ENCODE assay signal across 10 cellular contexts in genomic region chr10:17989908-17990767, GRCh38. TPM values are rescaled to one million over a fixed set of nuclear protein-coding genes. Genes with fewer than 3 reads are reported as not detected.
DNase-seq lines count a peak whose midpoint lies in the region; ATAC-seq and TF ChIP-seq lines count a peak whose summit lies in the region.
"Had no signal": no experiment of that assay in that cellular context is flagged by ENCODE, and none has a peak within 500 bp of the region (broad histone marks: within the 10 kb centered on the region; RNA-seq: fewer than 3 reads in every experiment).

No MANE protein-coding gene starts in this region.

- peak overlapping the region; percentile 6 for H3K27ac Mint-ChIP-seq in neural progenitor cell

- H3K27ac ChIP-seq in Panc1 (ENCODE audit: low read length), result no peak overlapping the region
- H3K27ac ChIP-seq in neural progenitor cell, result no peak overlapping the region
- no peak overlapping the region for H3K27ac ChIP-seq in spleen
- H3K27ac ChIP-seq: thoracic aorta had no signal

- no peak overlapping the region for H3K4me3 ChIP-seq in Panc1 (ENCODE audit: low read depth in 2 of 2, low read length in 2 of 2)
- no peak overlapping the region for H3K4me3 ChIP-seq in neural progenitor cell
- H3K4me3 ChIP-seq in spleen, result no peak overlapping the region
- H3K4me3 ChIP-seq: lung, thoracic aorta had no signal

- no peaks in the 10 kb centered on the region for H3F3A ChIP-seq in neural progenitor cell (ENCODE audit: low read depth)

- no peaks in the 10 kb centered on the region for H4K20me1 ChIP-seq in neural progenitor cell (ENCODE audit: low read depth)

- 56 to 70% (median 62%) methylated on average over 6 of the region's 6 CpGs for WGBS in spleen, 5 donors

- in situ Hi-C loops in Panc1 (cut with HindIII; ENCODE audit: low pct_unique_long_range_greater_than_20kb, low sequenced_read_pairs), result no loop called here

- no peak for TF ChIP-seq CTCF in Panc1 (IDR thresholded peaks at IDR 0.05)
- TF ChIP-seq CTCF in neural progenitor cell (IDR thresholded peaks at IDR 0.05), result no peak
- no peak for TF ChIP-seq CTCF in spleen (IDR thresholded peaks at IDR 0.05 in 8 of 11, conservative IDR thresholded peaks at IDR 0.05 in 3 of 11)

- H3K4me1 Mint-ChIP-seq in neural progenitor cell, result no peaks in the 10 kb centered on the region

- H3K79me2 ChIP-seq in neural progenitor cell (ENCODE audit: low read depth), result no peaks in the 10 kb centered on the region

- H3K4me1 ChIP-seq in Panc1 (ENCODE audit: control insufficient read depth, insufficient read depth, low read length) (no peaks in the 10 kb centered on the region), neural progenitor cell (no peaks in the 10 kb centered on the region), spleen (no peaks in the 10 kb centered on the region)

- H3K36me3 Mint-ChIP-seq in neural progenitor cell, result no peaks in the 10 kb centered on the region

- POLR2A ChIA-PET in Panc1 (lab: Charles Lee), result no interaction called here

- H3K9me3 ChIP-seq in Panc1 (ENCODE audit: control insufficient read depth, insufficient read depth, low read depth, low read length), result no peaks in the 10 kb centered on the region
- H3K9me3 ChIP-seq in neural progenitor cell (ENCODE audit: low read depth), result no peaks in the 10 kb centered on the region
- no peaks in the 10 kb centered on the region for H3K9me3 ChIP-seq in spleen
- H3K9me3 ChIP-seq: thoracic aorta had no signal

- H3K4me2 ChIP-seq in neural progenitor cell, result no peak overlapping the region

- no peak overlapping the region for H2AFZ ChIP-seq in neural progenitor cell (replicated peaks)

- H3K27me3 ChIP-seq in Panc1 (ENCODE audit: control insufficient read depth, insufficient read depth, low read length) (no peaks in the 10 kb centered on the region), neural progenitor cell (no peaks in the 10 kb centered on the region), spleen (replicated peaks in 1 of 7) (no peaks in the 10 kb centered on the region)

- DNase-seq in Panc1 (ENCODE audit: low read depth, low spot score) (peak; percentile 70), neural progenitor cell (ENCODE audit: low spot score) (no peak), DMS79 treated with DMSO at 0.1 percent for 48 hours (lab: John Stamatoyannopoulos, UW) (no peak), spleen (no peak), SK-N-DZ (ENCODE audit: low spot score) (no peak), NCI-H1417 (lab: John Stamatoyannopoulos, UW) (no peak)

- ATAC-seq in GM18861 (IDR thresholded peaks at IDR 0.05; ENCODE audit: unreplicated experiment) (peak; percentile 93), HG02938 (IDR thresholded peaks at IDR 0.05; ENCODE audit: unreplicated experiment) (peak; percentile 93), Panc1 (no peak; the same call in 1 of the 2 replicates)

- no peaks in the 10 kb centered on the region for H3K27me3 Mint-ChIP-seq in neural progenitor cell (ENCODE audit: insufficient read depth, low read depth)

- TF ChIP-seq POLR2A in spleen (IDR thresholded peaks at IDR 0.05), result no peak

- no peak overlapping the region for H3K9ac ChIP-seq in neural progenitor cell

- BruUV-seq in Panc1 (replicated peaks; lab: Mats Ljungman, UMichigan), result no TSS peak

- CTCF ChIA-PET in Panc1 (lab: Charles Lee), result no interaction called here

- H3K4me3 Mint-ChIP-seq in neural progenitor cell, result no peak overlapping the region

- H3K36me3 ChIP-seq in Panc1 (ENCODE audit: control insufficient read depth, insufficient read depth, low read length) (no peaks in the 10 kb centered on the region), neural progenitor cell (no peaks in the 10 kb centered on the region), spleen (no peaks in the 10 kb centered on the region)
- H3K36me3 ChIP-seq: thoracic aorta had no signal

- intact Hi-C loops in Panc1 (cut with micrococcal nuclease; ENCODE audit: unreplicated experiment) (no loop called here), spleen (cut with DNase I; ENCODE audit: low total_unique reads) (no loop called here)

- H3K9me3 Mint-ChIP-seq in neural progenitor cell, result no peaks in the 10 kb centered on the region

RNA-seq across cellular contexts. Expression of gene SLC39A12, which starts 38.4 kb away (rescaled TPM):
- total RNA-seq in Panc1 (2021; ENCODE audit: unreplicated experiment) (not detected), neural progenitor cell (ENCODE audit: low replicate concordance) (0.22 TPM in 1 of 2 replicates, not detected in the other), spleen (under 1 TPM in 5 of 7 donors, not detected in 2; 0.10 to 0.37 (median 0.20) TPM)
- not detected for polyA plus RNA-seq in Panc1 (2012; ENCODE audit: insufficient read length)
- under 1 TPM; 0.06 to 0.10 (median 0.09) TPM for polyA plus RNA-seq in spleen
- not detected in 2 replicates for polyA plus RNA-seq in SK-N-DZ (2014; cell fraction: cytosol; rRNA removed)
- not detected in 2 replicates for polyA plus RNA-seq in SK-N-DZ (2014; cell fraction: nucleus; rRNA removed)
- total RNA-seq: lung had no signal
